ENCODE assay signal across 2 cellular contexts in genomic region chr3:149752788-149753136, GRCh38.
TF ChIP-seq lines count a peak whose summit lies in the region.

No MANE protein-coding gene starts in this region.

TF ChIP-seq in HEK293, 187 proteins besides CTCF, POLR2A, EP300 and RAD21 (continued from another document):
- TF ChIP-seq ZNF664 (tag by site-specific recombination; IDR thresholded peaks at IDR 0.05): peak; percentile 66; the same call in 1 of the 2 replicates
- no peak for TF ChIP-seq SP2 (tag by site-specific recombination; IDR thresholded peaks at IDR 0.05)
- TF ChIP-seq ZNF23 (tag by site-specific recombination; IDR thresholded peaks at IDR 0.05; ENCODE audit: borderline replicate concordance): no peak
- TF ChIP-seq ZNF449 (tag by site-specific recombination; IDR thresholded peaks at IDR 0.05): 0 out of 2 replicates have a peak, but pooled peaks have one; percentile 2
- TF ChIP-seq ZNF311 (tag by site-specific recombination; IDR thresholded peaks at IDR 0.05; ENCODE audit: borderline replicate concordance): no peak
- no peak for TF ChIP-seq ZNF423 (tag by site-specific recombination; IDR thresholded peaks at IDR 0.05)

TF ChIP-seq in GM12878, 131 proteins besides CTCF, POLR2A, EP300 and RAD21 (continued from another document):
- no peak for TF ChIP-seq MYB (IDR thresholded peaks at IDR 0.05; ENCODE audit: borderline replicate concordance, low read depth, low read length)
